1 cellular context compared by ENCODE assay signal in the genomic region with DNA sequence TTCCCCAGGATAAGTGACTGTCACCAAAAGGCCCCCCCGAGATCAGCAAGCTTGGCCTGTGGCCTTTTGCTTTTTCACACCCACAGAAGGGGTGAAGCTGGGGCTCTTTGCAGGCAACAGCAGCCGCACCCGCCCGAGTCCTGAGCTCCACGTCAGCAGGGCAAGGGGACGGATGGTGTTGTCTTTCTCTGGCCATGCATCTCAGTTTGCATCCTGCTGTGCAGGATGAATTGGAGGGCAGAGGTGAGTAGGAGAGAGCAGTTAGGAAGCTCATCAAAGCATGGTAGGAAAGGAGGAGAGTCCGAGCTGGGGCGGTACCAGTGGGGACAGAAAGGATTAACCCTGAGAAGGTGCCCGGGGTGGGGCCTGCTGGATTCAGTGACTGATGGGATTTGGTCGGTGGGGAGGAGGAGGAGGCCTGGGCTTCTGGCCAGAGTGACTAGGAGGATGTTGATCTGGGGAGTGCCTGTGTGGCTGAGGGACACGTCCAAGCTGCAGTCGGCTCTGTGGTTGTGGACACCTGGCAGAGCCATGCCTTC.
TF ChIP-seq lines count a peak whose summit lies in the region.

No MANE protein-coding gene starts in this region.

TF ChIP-seq in HepG2, 621 proteins besides CTCF, POLR2A, EP300 and RAD21:
- TF ChIP-seq PAWR (CRISPR knock-in tag; IDR thresholded peaks at IDR 0.05; ENCODE audit: borderline replicate concordance) = no peak
- TF ChIP-seq ZNF556 (CRISPR knock-in tag; IDR thresholded peaks at IDR 0.05; ENCODE audit: borderline replicate concordance) = no peak
- no peak for TF ChIP-seq PRDM10 (CRISPR knock-in tag; IDR thresholded peaks at IDR 0.05; ENCODE audit: low read depth)
- TF ChIP-seq MLXIP (CRISPR knock-in tag; IDR thresholded peaks at IDR 0.05; ENCODE audit: borderline replicate concordance) = no peak
- TF ChIP-seq ZNF407 (CRISPR knock-in tag; IDR thresholded peaks at IDR 0.05; ENCODE audit: not compliant biosample characterization) = no peak
- no peak for TF ChIP-seq HOXD1 (CRISPR knock-in tag; IDR thresholded peaks at IDR 0.05)
- no peak for TF ChIP-seq ZNF263 (CRISPR knock-in tag; IDR thresholded peaks at IDR 0.05)
- TF ChIP-seq SYNCRIP (IDR thresholded peaks at IDR 0.05; ENCODE audit: insufficient read depth, low read depth, low read length) = no peak
- no peak for TF ChIP-seq ZC3H4 (CRISPR knock-in tag; IDR thresholded peaks at IDR 0.05; ENCODE audit: borderline replicate concordance)
- TF ChIP-seq ZNF234 (CRISPR knock-in tag; conservative IDR thresholded peaks at IDR 0.05) = no peak
- no peak for TF ChIP-seq MTA1 (CRISPR knock-in tag; IDR thresholded peaks at IDR 0.05; ENCODE audit: borderline replicate concordance)
- no peak for TF ChIP-seq CAMTA2 (CRISPR knock-in tag; IDR thresholded peaks at IDR 0.05; ENCODE audit: borderline replicate concordance)
- TF ChIP-seq, protein P1, sequence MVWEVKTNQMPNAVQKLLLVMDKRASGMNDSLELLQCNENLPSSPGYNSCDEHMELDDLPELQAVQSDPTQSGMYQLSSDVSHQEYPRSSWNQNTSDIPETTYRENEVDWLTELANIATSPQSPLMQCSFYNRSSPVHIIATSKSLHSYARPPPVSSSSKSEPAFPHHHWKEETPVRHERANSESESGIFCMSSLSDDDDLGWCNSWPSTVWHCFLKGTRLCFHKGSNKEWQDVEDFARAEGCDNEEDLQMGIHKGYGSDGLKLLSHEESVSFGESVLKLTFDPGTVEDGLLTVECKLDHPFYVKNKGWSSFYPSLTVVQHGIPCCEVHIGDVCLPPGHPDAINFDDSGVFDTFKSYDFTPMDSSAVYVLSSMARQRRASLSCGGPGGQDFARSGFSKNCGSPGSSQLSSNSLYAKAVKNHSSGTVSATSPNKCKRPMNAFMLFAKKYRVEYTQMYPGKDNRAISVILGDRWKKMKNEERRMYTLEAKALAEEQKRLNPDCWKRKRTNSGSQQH (CRISPR knock-in tag; IDR thresholded peaks at IDR 0.05; ENCODE audit: low read depth) = no peak
